Comparison of ENCODE assay signal across 8 cellular contexts in genomic region chr17:50095626-50096037, GRCh38. TPM values are rescaled to one million over a fixed set of nuclear protein-coding genes. Genes with fewer than 3 reads are reported as not detected.
A peak's percentile ranks its signal among the peaks of the same experiment; 100 is the strongest.
DNase-seq lines count a peak whose midpoint lies in the region; ATAC-seq and TF ChIP-seq lines count a peak whose summit lies in the region.

No MANE protein-coding gene starts in this region.

- peak overlapping the region; percentile 91 to 98 for H3K9ac ChIP-seq in duodenal mucosa (ENCODE audit: low read depth in 1 of 2, low read length in 2 of 2)

- H3K4me1 ChIP-seq in duodenal mucosa (ENCODE audit: control insufficient read depth in 1 of 2, insufficient read depth in 2 of 2, low read length in 2 of 2) = peaks cover 50 to 54% of the 10 kb centered on the region in 2 donors

- H3K9me3 ChIP-seq in duodenal mucosa (ENCODE audit: control insufficient read depth in 1 of 2, low read length in 2 of 2) = no peaks in the 10 kb centered on the region

- H3K27ac Mint-ChIP-seq in naive B cell = peak overlapping the region in 5 of 6 donors; percentile 86 to 98 (median 92)

- no peak for ATAC-seq in naive B cell (ENCODE audit: low read depth in 2 of 2)
- no peak for ATAC-seq in HG02763 (IDR thresholded peaks at IDR 0.05; ENCODE audit: unreplicated experiment)

- H3K4me1 Mint-ChIP-seq in naive B cell = peaks cover 34 to 45% (median 38%) of the 10 kb centered on the region in 3 donors

- H3K4me3 Mint-ChIP-seq in naive B cell = peak overlapping the region; percentile 84 to 100 (median 99)

- DNase-seq in AG09309 (ENCODE audit: low read depth) (no peak), LNCaP clone FGC (ENCODE audit: low read depth) (no peak), naive B cell (no peak), GF-D8 (lab: John Stamatoyannopoulos, UW) (no peak), SKM-1 treated with dmso at 0.1 percent for 144 hours (lab: John Stamatoyannopoulos, UW; ENCODE audit: unreplicated experiment) (no peak)
- no peak for DNase-seq in effector CD4-positive, alpha-beta T cell

- no peaks in the 10 kb centered on the region for H3K9me3 Mint-ChIP-seq in naive B cell

- H3K27me3 Mint-ChIP-seq in naive B cell = peaks cover 0 to 9% (median 4%) of the 10 kb centered on the region in 3 donors

- peaks cover 14 to 27% of the 10 kb centered on the region in 2 donors for H3K36me3 ChIP-seq in duodenal mucosa (ENCODE audit: control insufficient read depth in 1 of 2, insufficient read depth in 2 of 2, low read length in 2 of 2)

- TF ChIP-seq CTCF in AG09309 (IDR thresholded peaks at IDR 0.05; ENCODE audit: control insufficient read depth, insufficient read depth, low read depth, low read length, missing control alignments) (no peak), LNCaP clone FGC (IDR thresholded peaks at IDR 0.05; ENCODE audit: control insufficient read depth, extremely low read depth, insufficient read depth) (no peak)

- peaks cover 0 to 10% of the 10 kb centered on the region in 2 donors for H3K36me3 Mint-ChIP-seq in naive B cell

- no peaks in the 10 kb centered on the region for H3K27me3 ChIP-seq in duodenal mucosa (ENCODE audit: control insufficient read depth in 1 of 2, insufficient read depth in 2 of 2, low read length in 2 of 2)

- H3K4me3 ChIP-seq in AG09309 (ENCODE audit: control insufficient read depth, low read depth, low read length) = peak overlapping the region; percentile 80
- peak overlapping the region; percentile 93 for H3K4me3 ChIP-seq in LNCaP clone FGC (ENCODE audit: low read depth, low read length)
- peak overlapping the region; percentile 95 to 96 for H3K4me3 ChIP-seq in duodenal mucosa (ENCODE audit: low read depth in 1 of 2, low read length in 2 of 2)

- H3K27ac ChIP-seq in duodenal mucosa (ENCODE audit: low read depth, low read length) = peak overlapping the region; percentile 76

RNA-seq across cellular contexts. Expression of gene PDK2, which starts 0.5 kb away (rescaled TPM):
- 10 to 100 TPM; 33.4 to 49.6 (median 40.3) TPM for polyA plus RNA-seq in naive B cell (ENCODE audit: low read depth in 6 of 6)

RNA-seq across cellular contexts. Expression of gene SAMD14, which starts 34.3 kb away (rescaled TPM):
- polyA plus RNA-seq in naive B cell (ENCODE audit: low read depth in 6 of 6) = under 1 TPM in 2 of 6 donors, not detected in 4; 0.11 to 0.31 TPM

RNA-seq across cellular contexts. Expression of gene ITGA3, which starts 39.7 kb away (rescaled TPM):
- 1 to 10 TPM in 1 of 6 donors, under 1 TPM in 4, not detected in 1; 0.29 to 1.4 (median 0.62) TPM for polyA plus RNA-seq in naive B cell (ENCODE audit: low read depth in 6 of 6)

RNA-seq across cellular contexts. Expression of gene PPP1R9B, which starts 54.8 kb away (rescaled TPM):
- 1 to 10 TPM in 5 of 6 donors, under 1 TPM in 1; 0.55 to 3.5 (median 2.3) TPM for polyA plus RNA-seq in naive B cell (ENCODE audit: low read depth in 6 of 6)
